8 cellular contexts compared by ENCODE assay signal in genomic region chr3:128123538-128124368, GRCh38. TPM values are rescaled to one million over a fixed set of nuclear protein-coding genes. Genes with fewer than 3 reads are reported as not detected.
DNase-seq lines count a peak whose midpoint lies in the region; ATAC-seq, FAIRE-seq and TF ChIP-seq lines count a peak whose summit lies in the region.

Gene RUVBL1 (minus strand): TSS chr3:128123812. CDS start chr3:128123724, 88 bp downstream.

- H3K27ac ChIP-seq in angular gyrus (ENCODE audit: low read depth, low read length) (peak within 1 kb of the TSS; percentile 77), psoas muscle (peak within 1 kb of the TSS; percentile 73)

- ATAC-seq in GM18498 (IDR thresholded peaks at IDR 0.05; ENCODE audit: unreplicated experiment) (peak; percentile 99), HG02938 (IDR thresholded peaks at IDR 0.05; ENCODE audit: unreplicated experiment) (peak; percentile 97), left ventricle myocardium superior (peak; percentile 99), psoas muscle (peak; percentile 99 to 100 (median 100))

- intact Hi-C loops in left ventricle myocardium superior (cut with micrococcal nuclease) (no loop called here), psoas muscle (cut with DNase I) (loop anchor here in 1 of 2 donors (5.0 kb wide), 1 partner anchor 46 kb away; no protein-coding TSS in a partner anchor)

- FAIRE-seq in urothelium cell line (lab: Jason Lieb, UNC): peak; percentile 27

- H3K36me3 ChIP-seq in psoas muscle (ENCODE audit: insufficient read depth in 1 of 2, low read depth in 1 of 2): peaks cover 0 to 2% of the 10 kb centered on the region in 2 donors

- WGBS in psoas muscle, 3 donors: 2 to 3% (median 3%) methylated on average over 45 to 47 of the region's 47 CpGs

- DNase-seq in NCI-H187 (lab: John Stamatoyannopoulos, UW): peak; percentile 82 to 95
- peak; percentile 87 to 100 (median 95) for DNase-seq in T-helper 2 cell
- DNase-seq in left ventricle myocardium superior: peak; percentile 98
- DNase-seq in psoas muscle: peak; percentile 98 to 99
- peak; percentile 99 for DNase-seq in urothelium cell line (ENCODE audit: low spot score)

- H3K4me1 ChIP-seq in psoas muscle: peaks cover 13% of the 10 kb centered on the region

- peak within 1 kb of the TSS; percentile 89 for H3K4me3 ChIP-seq in psoas muscle

- no peaks in the 10 kb centered on the region for H3K27me3 ChIP-seq in psoas muscle (ENCODE audit: insufficient read depth in 3 of 3, low read length in 2 of 3)

- no peaks in the 10 kb centered on the region for H3K9me3 ChIP-seq in psoas muscle

- no peak for TF ChIP-seq CTCF in psoas muscle (IDR thresholded peaks at IDR 0.05)

RNA-seq across cellular contexts. Expression of gene RUVBL1, which starts in this region (rescaled TPM):
- total RNA-seq in left ventricle myocardium superior: 22.6 TPM
- 10 to 100 TPM; 12.9 to 21.0 (median 15.4) TPM for total RNA-seq in psoas muscle
- polyA plus RNA-seq in psoas muscle: 10 to 100 TPM; 19.6 to 53.9 (median 38.0) TPM

Comparison
In these comparisons a context has a peak if more than half of its experiments do, and no peak if none do; other contexts are left out.
1. Peak in every context shown above with its lines: DNase-seq, ATAC-seq, H3K4me3 ChIP-seq and H3K27ac ChIP-seq.